Comparison of ENCODE assay signal across 19 cellular contexts in the genomic region with DNA sequence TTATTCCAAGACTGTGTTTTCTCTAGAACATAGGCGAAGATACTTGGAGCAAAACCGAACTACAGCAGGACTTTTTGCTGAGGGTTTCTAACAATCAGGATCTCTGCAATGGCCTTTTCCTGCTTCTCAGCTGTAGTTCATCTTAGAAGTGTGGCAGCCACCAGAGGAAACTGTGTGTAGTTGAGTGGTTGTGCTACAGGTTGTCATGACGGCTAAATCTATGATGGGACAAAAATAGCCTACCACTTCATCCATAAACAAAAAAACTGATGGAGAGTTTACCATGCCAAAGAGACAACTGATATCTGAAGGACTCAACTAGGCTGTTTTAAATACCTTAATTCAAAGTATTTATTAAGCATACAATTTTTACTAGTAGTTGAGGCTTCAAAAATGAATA.
"Had no signal": no experiment of that assay in that cellular context is flagged by ENCODE, and none has a peak within 500 bp of the region (broad histone marks: within the 10 kb centered on the region; RNA-seq: fewer than 3 reads in every experiment).

No MANE protein-coding gene starts in this region.

- H3K27ac ChIP-seq: colonic mucosa, dorsolateral prefrontal cortex, esophagus muscularis mucosa, foreskin keratinocyte, gastrocnemius medialis, left lung, lower lobe of right lung had no signal

- ATAC-seq: foreskin keratinocyte; gastrocnemius medialis; mucosa of descending colon; naive thymus-derived CD8-positive, alpha-beta T cell had no signal

- H3K4me3 ChIP-seq: colonic mucosa, dorsolateral prefrontal cortex, esophagus muscularis mucosa, gastrocnemius medialis, left lung, lower lobe of right lung, mucosa of descending colon had no signal

- H3K9me3 ChIP-seq: colonic mucosa, esophagus muscularis mucosa, gastrocnemius medialis, left lung, lower lobe of right lung, mucosa of descending colon had no signal

- DNase-seq: colonic mucosa; cortex of kidney; dermis blood vessel endothelial cell; dorsolateral prefrontal cortex; effector CD4-positive, alpha-beta T cell; effector memory CD4-positive, alpha-beta T cell; foreskin keratinocyte; gastrocnemius medialis; glutamatergic neuron; head of caudate nucleus; hippocampal formation; left cardiac atrium; left lung; lower lobe of right lung; mesenchymal stem cell; mucosa of descending colon; naive B cell; naive thymus-derived CD8-positive, alpha-beta T cell had no signal

- H3K27me3 ChIP-seq: colonic mucosa, dorsolateral prefrontal cortex, esophagus muscularis mucosa, foreskin keratinocyte, gastrocnemius medialis, left lung had no signal

- H3K36me3 ChIP-seq: colonic mucosa, esophagus muscularis mucosa, gastrocnemius medialis, left lung, lower lobe of right lung had no signal

- H3K4me1 ChIP-seq: colonic mucosa, esophagus muscularis mucosa, foreskin keratinocyte, gastrocnemius medialis, left lung, lower lobe of right lung had no signal
